ENCODE assay signal across 1 cellular context in the genomic region with DNA sequence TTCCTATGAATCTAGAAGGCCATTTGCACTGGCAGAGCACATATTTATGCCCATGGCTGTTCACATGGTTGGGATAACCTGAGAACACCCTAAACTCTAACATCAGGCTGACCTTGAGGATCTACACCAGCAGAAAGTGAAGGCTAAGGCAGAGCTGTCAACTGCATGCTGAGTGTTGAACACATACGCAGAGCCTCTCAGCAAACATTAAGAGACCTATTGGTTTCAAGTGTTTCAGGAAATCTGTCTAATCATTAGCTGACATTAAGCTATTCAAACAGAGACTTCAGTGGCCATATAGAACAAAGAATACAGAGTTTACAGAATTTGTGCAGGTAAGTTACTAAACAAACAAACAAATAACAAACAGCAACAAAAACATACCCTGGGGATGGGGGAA.
A peak's percentile ranks its signal among the peaks of the same experiment; 100 is the strongest.
TF ChIP-seq lines count a peak whose summit lies in the region.

No MANE protein-coding gene starts in this region.

TF ChIP-seq in HepG2, 621 proteins besides CTCF, POLR2A, EP300 and RAD21 (continued from another document and continues in another):
- TF ChIP-seq, protein P1, sequence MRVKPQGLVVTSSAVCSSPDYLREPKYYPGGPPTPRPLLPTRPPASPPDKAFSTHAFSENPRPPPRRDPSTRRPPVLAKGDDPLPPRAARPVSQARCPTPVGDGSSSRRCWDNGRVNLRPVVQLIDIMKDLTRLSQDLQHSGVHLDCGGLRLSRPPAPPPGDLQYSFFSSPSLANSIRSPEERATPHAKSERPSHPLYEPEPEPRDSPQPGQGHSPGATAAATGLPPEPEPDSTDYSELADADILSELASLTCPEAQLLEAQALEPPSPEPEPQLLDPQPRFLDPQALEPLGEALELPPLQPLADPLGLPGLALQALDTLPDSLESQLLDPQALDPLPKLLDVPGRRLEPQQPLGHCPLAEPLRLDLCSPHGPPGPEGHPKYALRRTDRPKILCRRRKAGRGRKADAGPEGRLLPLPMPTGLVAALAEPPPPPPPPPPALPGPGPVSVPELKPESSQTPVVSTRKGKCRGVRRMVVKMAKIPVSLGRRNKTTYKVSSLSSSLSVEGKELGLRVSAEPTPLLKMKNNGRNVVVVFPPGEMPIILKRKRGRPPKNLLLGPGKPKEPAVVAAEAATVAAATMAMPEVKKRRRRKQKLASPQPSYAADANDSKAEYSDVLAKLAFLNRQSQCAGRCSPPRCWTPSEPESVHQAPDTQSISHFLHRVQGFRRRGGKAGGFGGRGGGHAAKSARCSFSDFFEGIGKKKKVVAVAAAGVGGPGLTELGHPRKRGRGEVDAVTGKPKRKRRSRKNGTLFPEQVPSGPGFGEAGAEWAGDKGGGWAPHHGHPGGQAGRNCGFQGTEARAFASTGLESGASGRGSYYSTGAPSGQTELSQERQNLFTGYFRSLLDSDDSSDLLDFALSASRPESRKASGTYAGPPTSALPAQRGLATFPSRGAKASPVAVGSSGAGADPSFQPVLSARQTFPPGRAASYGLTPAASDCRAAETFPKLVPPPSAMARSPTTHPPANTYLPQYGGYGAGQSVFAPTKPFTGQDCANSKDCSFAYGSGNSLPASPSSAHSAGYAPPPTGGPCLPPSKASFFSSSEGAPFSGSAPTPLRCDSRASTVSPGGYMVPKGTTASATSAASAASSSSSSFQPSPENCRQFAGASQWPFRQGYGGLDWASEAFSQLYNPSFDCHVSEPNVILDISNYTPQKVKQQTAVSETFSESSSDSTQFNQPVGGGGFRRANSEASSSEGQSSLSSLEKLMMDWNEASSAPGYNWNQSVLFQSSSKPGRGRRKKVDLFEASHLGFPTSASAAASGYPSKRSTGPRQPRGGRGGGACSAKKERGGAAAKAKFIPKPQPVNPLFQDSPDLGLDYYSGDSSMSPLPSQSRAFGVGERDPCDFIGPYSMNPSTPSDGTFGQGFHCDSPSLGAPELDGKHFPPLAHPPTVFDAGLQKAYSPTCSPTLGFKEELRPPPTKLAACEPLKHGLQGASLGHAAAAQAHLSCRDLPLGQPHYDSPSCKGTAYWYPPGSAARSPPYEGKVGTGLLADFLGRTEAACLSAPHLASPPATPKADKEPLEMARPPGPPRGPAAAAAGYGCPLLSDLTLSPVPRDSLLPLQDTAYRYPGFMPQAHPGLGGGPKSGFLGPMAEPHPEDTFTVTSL (CRISPR knock-in tag; IDR thresholded peaks at IDR 0.05; ENCODE audit: borderline replicate concordance), result peak; percentile 50; the same call in 1 of the 2 replicates
- TF ChIP-seq ZNF292 (CRISPR knock-in tag; IDR thresholded peaks at IDR 0.05; ENCODE audit: borderline replicate concordance, low read depth) (0 out of 2 replicates have a peak, but pooled peaks have one; percentile 25), TOE1 (CRISPR knock-in tag; IDR thresholded peaks at IDR 0.05) (no peak), AGO2 (optimal IDR thresholded peaks at IDR 0.05; ENCODE audit: low read depth, low read length) (no peak), ARNTL (CRISPR knock-in tag; IDR thresholded peaks at IDR 0.05) (no peak), NCOA2 (CRISPR knock-in tag; IDR thresholded peaks at IDR 0.05) (peak; percentile 56), ZNF441 (CRISPR knock-in tag; IDR thresholded peaks at IDR 0.05; ENCODE audit: borderline replicate concordance) (no peak), PRMT3 (CRISPR knock-in tag; IDR thresholded peaks at IDR 0.05; ENCODE audit: borderline replicate concordance, low read depth) (no peak), JUN (CRISPR knock-in tag; IDR thresholded peaks at IDR 0.05) (no peak), CBX2 (IDR thresholded peaks at IDR 0.05; ENCODE audit: low read depth, low read length) (no peak), CBX2 (CRISPR knock-in tag; IDR thresholded peaks at IDR 0.05; ENCODE audit: low read depth) (no peak), ATF1 (CRISPR knock-in tag; IDR thresholded peaks at IDR 0.05) (peak; percentile 51; the same call in 1 of the 2 replicates), MAFG (CRISPR knock-in tag; IDR thresholded peaks at IDR 0.05) (no peak), ZNF550 (CRISPR knock-in tag; IDR thresholded peaks at IDR 0.05; ENCODE audit: borderline replicate concordance) (peak; percentile 100), ZNF570 (CRISPR knock-in tag; IDR thresholded peaks at IDR 0.05; ENCODE audit: borderline replicate concordance) (no peak), SAFB2 (CRISPR knock-in tag; IDR thresholded peaks at IDR 0.05; ENCODE audit: borderline replicate concordance, low read depth) (no peak), HNF4A (CRISPR knock-in tag; IDR thresholded peaks at IDR 0.05) (no peak; the same call in 1 of the 2 replicates), RXRB (CRISPR knock-in tag; IDR thresholded peaks at IDR 0.05; ENCODE audit: borderline replicate concordance) (peak; percentile 39; the same call in 1 of the 2 replicates), FOXA3 (CRISPR knock-in tag; IDR thresholded peaks at IDR 0.05) (peak; percentile 69), ZNF724P (CRISPR knock-in tag; IDR thresholded peaks at IDR 0.05; ENCODE audit: borderline replicate concordance) (no peak), GATAD2A (CRISPR knock-in tag; IDR thresholded peaks at IDR 0.05) (peak; percentile 71), NFKBIZ (CRISPR knock-in tag; IDR thresholded peaks at IDR 0.05) (no peak), TBX2 (CRISPR knock-in tag; IDR thresholded peaks at IDR 0.05; ENCODE audit: borderline replicate concordance) (peak; percentile 49; the same call in 1 of the 2 replicates), XRCC5 (optimal IDR thresholded peaks at IDR 0.05; ENCODE audit: low read length) (no peak)
- TF ChIP-seq, protein P2, sequence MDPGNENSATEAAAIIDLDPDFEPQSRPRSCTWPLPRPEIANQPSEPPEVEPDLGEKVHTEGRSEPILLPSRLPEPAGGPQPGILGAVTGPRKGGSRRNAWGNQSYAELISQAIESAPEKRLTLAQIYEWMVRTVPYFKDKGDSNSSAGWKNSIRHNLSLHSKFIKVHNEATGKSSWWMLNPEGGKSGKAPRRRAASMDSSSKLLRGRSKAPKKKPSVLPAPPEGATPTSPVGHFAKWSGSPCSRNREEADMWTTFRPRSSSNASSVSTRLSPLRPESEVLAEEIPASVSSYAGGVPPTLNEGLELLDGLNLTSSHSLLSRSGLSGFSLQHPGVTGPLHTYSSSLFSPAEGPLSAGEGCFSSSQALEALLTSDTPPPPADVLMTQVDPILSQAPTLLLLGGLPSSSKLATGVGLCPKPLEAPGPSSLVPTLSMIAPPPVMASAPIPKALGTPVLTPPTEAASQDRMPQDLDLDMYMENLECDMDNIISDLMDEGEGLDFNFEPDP (CRISPR knock-in tag; conservative IDR thresholded peaks at IDR 0.05), result no peak
- TF ChIP-seq, protein P3, sequence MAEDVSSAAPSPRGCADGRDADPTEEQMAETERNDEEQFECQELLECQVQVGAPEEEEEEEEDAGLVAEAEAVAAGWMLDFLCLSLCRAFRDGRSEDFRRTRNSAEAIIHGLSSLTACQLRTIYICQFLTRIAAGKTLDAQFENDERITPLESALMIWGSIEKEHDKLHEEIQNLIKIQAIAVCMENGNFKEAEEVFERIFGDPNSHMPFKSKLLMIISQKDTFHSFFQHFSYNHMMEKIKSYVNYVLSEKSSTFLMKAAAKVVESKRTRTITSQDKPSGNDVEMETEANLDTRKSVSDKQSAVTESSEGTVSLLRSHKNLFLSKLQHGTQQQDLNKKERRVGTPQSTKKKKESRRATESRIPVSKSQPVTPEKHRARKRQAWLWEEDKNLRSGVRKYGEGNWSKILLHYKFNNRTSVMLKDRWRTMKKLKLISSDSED (CRISPR knock-in tag; IDR thresholded peaks at IDR 0.05), result no peak
- TF ChIP-seq, protein P4, sequence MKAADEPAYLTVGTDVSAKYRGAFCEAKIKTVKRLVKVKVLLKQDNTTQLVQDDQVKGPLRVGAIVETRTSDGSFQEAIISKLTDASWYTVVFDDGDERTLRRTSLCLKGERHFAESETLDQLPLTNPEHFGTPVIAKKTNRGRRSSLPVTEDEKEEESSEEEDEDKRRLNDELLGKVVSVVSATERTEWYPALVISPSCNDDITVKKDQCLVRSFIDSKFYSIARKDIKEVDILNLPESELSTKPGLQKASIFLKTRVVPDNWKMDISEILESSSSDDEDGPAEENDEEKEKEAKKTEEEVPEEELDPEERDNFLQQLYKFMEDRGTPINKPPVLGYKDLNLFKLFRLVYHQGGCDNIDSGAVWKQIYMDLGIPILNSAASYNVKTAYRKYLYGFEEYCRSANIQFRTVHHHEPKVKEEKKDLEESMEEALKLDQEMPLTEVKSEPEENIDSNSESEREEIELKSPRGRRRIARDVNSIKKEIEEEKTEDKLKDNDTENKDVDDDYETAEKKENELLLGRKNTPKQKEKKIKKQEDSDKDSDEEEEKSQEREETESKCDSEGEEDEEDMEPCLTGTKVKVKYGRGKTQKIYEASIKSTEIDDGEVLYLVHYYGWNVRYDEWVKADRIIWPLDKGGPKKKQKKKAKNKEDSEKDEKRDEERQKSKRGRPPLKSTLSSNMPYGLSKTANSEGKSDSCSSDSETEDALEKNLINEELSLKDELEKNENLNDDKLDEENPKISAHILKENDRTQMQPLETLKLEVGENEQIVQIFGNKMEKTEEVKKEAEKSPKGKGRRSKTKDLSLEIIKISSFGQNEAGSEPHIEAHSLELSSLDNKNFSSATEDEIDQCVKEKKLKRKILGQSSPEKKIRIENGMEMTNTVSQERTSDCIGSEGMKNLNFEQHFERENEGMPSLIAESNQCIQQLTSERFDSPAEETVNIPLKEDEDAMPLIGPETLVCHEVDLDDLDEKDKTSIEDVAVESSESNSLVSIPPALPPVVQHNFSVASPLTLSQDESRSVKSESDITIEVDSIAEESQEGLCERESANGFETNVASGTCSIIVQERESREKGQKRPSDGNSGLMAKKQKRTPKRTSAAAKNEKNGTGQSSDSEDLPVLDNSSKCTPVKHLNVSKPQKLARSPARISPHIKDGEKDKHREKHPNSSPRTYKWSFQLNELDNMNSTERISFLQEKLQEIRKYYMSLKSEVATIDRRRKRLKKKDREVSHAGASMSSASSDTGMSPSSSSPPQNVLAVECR (CRISPR knock-in tag; IDR thresholded peaks at IDR 0.05; ENCODE audit: borderline replicate concordance), result peak; percentile 51; the same call in 1 of the 2 replicates
- TF ChIP-seq, protein P5, sequence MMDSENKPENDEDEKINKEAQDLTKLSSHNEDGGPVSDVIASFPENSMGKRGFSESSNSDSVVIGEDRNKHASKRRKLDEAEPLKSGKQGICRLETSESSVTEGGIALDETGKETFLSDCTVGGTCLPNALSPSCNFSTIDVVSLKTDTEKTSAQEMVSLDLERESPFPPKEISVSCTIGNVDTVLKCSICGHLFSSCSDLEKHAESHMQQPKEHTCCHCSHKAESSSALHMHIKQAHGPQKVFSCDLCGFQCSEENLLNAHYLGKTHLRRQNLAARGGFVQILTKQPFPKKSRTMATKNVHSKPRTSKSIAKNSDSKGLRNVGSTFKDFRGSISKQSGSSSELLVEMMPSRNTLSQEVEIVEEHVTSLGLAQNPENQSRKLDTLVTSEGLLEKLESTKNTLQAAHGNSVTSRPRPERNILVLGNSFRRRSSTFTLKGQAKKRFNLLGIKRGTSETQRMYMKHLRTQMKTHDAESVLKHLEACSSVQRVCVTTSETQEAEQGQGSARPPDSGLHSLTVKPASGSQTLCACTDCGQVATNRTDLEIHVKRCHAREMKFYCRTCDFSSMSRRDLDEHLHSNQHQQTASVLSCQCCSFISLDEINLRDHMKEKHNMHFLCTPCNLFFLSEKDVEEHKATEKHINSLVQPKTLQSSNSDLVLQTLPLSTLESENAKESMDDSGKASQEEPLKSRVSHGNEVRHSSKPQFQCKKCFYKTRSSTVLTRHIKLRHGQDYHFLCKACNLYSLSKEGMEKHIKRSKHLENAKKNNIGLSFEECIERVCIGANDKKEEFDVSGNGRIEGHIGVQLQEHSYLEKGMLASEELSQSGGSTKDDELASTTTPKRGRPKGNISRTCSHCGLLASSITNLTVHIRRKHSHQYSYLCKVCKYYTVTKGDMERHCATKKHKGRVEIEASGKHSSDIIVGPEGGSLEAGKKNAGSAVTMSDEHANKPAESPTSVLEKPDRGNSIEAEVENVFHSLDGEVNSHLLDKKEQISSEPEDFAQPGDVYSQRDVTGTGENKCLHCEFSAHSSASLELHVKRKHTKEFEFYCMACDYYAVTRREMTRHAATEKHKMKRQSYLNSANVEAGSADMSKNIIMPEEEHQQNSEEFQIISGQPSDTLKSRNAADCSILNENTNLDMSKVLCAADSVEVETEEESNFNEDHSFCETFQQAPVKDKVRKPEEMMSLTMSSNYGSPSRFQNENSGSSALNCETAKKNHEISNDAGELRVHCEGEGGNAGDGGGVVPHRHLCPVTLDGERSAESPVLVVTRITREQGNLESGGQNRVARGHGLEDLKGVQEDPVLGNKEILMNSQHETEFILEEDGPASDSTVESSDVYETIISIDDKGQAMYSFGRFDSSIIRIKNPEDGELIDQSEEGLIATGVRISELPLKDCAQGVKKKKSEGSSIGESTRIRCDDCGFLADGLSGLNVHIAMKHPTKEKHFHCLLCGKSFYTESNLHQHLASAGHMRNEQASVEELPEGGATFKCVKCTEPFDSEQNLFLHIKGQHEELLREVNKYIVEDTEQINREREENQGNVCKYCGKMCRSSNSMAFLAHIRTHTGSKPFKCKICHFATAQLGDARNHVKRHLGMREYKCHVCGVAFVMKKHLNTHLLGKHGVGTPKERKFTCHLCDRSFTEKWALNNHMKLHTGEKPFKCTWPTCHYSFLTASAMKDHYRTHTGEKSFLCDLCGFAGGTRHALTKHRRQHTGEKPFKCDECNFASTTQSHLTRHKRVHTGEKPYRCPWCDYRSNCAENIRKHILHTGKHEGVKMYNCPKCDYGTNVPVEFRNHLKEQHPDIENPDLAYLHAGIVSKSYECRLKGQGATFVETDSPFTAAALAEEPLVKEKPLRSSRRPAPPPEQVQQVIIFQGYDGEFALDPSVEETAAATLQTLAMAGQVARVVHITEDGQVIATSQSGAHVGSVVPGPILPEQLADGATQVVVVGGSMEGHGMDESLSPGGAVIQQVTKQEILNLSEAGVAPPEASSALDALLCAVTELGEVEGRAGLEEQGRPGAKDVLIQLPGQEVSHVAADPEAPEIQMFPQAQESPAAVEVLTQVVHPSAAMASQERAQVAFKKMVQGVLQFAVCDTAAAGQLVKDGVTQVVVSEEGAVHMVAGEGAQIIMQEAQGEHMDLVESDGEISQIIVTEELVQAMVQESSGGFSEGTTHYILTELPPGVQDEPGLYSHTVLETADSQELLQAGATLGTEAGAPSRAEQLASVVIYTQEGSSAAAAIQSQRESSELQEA (CRISPR knock-in tag; IDR thresholded peaks at IDR 0.05; ENCODE audit: not compliant biosample characterization), result no peak
- TF ChIP-seq, protein P6, sequence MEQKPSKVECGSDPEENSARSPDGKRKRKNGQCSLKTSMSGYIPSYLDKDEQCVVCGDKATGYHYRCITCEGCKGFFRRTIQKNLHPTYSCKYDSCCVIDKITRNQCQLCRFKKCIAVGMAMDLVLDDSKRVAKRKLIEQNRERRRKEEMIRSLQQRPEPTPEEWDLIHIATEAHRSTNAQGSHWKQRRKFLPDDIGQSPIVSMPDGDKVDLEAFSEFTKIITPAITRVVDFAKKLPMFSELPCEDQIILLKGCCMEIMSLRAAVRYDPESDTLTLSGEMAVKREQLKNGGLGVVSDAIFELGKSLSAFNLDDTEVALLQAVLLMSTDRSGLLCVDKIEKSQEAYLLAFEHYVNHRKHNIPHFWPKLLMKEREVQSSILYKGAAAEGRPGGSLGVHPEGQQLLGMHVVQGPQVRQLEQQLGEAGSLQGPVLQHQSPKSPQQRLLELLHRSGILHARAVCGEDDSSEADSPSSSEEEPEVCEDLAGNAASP (CRISPR knock-in tag; IDR thresholded peaks at IDR 0.05; ENCODE audit: borderline replicate concordance), result peak; percentile 38; the same call in 1 of the 2 replicates
- TF ChIP-seq, protein P7, sequence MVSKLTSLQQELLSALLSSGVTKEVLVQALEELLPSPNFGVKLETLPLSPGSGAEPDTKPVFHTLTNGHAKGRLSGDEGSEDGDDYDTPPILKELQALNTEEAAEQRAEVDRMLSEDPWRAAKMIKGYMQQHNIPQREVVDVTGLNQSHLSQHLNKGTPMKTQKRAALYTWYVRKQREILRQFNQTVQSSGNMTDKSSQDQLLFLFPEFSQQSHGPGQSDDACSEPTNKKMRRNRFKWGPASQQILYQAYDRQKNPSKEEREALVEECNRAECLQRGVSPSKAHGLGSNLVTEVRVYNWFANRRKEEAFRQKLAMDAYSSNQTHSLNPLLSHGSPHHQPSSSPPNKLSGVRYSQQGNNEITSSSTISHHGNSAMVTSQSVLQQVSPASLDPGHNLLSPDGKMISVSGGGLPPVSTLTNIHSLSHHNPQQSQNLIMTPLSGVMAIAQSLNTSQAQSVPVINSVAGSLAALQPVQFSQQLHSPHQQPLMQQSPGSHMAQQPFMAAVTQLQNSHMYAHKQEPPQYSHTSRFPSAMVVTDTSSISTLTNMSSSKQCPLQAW (CRISPR knock-in tag; IDR thresholded peaks at IDR 0.05), result peak; percentile 88
